Comparison of ENCODE assay signal across 9 cellular contexts in genomic region chr12:52874573-52875435, GRCh38. TPM values are rescaled to one million over a fixed set of nuclear protein-coding genes. Genes with fewer than 3 reads are reported as not detected.
DNase-seq lines count a peak whose midpoint lies in the region; ATAC-seq and TF ChIP-seq lines count a peak whose summit lies in the region.
"Had no signal": no experiment of that assay in that cellular context is flagged by ENCODE, and none has a peak within 500 bp of the region (broad histone marks: within the 10 kb centered on the region; RNA-seq: fewer than 3 reads in every experiment).

No MANE protein-coding gene starts in this region.

- H3K9me2 ChIP-seq in SK-N-SH, result no peaks in the 10 kb centered on the region

- no peaks in the 10 kb centered on the region for H3K27me3 ChIP-seq in SK-N-SH (ENCODE audit: insufficient read depth)
- peaks cover 30% of the 10 kb centered on the region for H3K27me3 ChIP-seq in iPS-15b (ENCODE audit: control insufficient read depth, insufficient read depth, low read length)
- H3K27me3 ChIP-seq in subcutaneous abdominal adipose tissue (ENCODE audit: control insufficient read depth in 5 of 5, insufficient read depth in 4 of 5, low read length in 5 of 5), result peaks cover 0 to 3% (median 0%) of the 10 kb centered on the region in 5 donors

- H3K4me2 ChIP-seq in SK-N-SH, result peak overlapping the region; percentile 29; the same call in 1 of the 2 replicates

- H3F3A ChIP-seq in SK-N-SH (replicated peaks; ENCODE audit: insufficient read depth), result peaks cover 9% of the 10 kb centered on the region

- peak overlapping the region; percentile 66 for H3K27ac Mint-ChIP-seq in activated naive CD8-positive, alpha-beta T cell

- H3K4me3 ChIP-seq in SK-N-SH (ENCODE audit: low read depth in 2 of 2, low read length in 1 of 2) (peak overlapping the region in 1 of 2 experiments; percentile 47; a peak in 2 of 4 replicates), iPS-15b (ENCODE audit: low read depth, low read length) (peak overlapping the region; percentile 30), subcutaneous abdominal adipose tissue (ENCODE audit: low read depth in 1 of 5, low read length in 5 of 5) (peak overlapping the region; percentile 35 to 55 (median 45))

- TF ChIP-seq EP300 in SK-N-SH (IDR thresholded peaks at IDR 0.05; ENCODE audit: borderline replicate concordance in 1 of 2, low read depth in 1 of 2, low read length in 1 of 2), result no peak

- no peak for TF ChIP-seq CTCF in SK-N-SH (IDR thresholded peaks at IDR 0.05)

- H3K4me1 Mint-ChIP-seq in activated naive CD8-positive, alpha-beta T cell (ENCODE audit: low read depth), result peaks cover 20% of the 10 kb centered on the region

- no peak for TF ChIP-seq RAD21 in SK-N-SH (IDR thresholded peaks at IDR 0.05; ENCODE audit: low read length)

- peak overlapping the region; percentile 60; the same call in 1 of the 2 replicates for H2AFZ ChIP-seq in SK-N-SH (ENCODE audit: low read depth)

- H3K27ac ChIP-seq in SK-N-SH (ENCODE audit: low read depth in 2 of 2, low read length in 1 of 2) (peak overlapping the region in 1 of 2 experiments; percentile 82; a peak in 2 of 4 replicates), subcutaneous abdominal adipose tissue (ENCODE audit: low read depth, low read length) (peak overlapping the region; percentile 32)
- H3K27ac ChIP-seq: 22Rv1 had no signal

- H4K20me1 ChIP-seq in SK-N-SH (ENCODE audit: insufficient read depth), result no peaks in the 10 kb centered on the region

- no peaks in the 10 kb centered on the region for H3K27me3 Mint-ChIP-seq in activated naive CD8-positive, alpha-beta T cell

- no peaks in the 10 kb centered on the region for H3K9me3 Mint-ChIP-seq in activated naive CD8-positive, alpha-beta T cell (ENCODE audit: low read depth)

- CTCF ChIA-PET in SK-N-SH (lab: Yijun Ruan, JAX), result interaction anchor here (0.9 to 4.2 kb wide), 11 partner anchors 9 to 731 kb away, joined by 3 to 34 read pairs (median 5); no protein-coding TSS in a partner anchor

- POLR2A ChIA-PET in SK-N-SH (lab: Yijun Ruan, JAX), result no interaction called here

- DNase-seq in SK-N-SH (no peak), anterior cingulate cortex (lab: John Stamatoyannopoulos, UW) (no peak)

- no peaks in the 10 kb centered on the region for H3K36me3 Mint-ChIP-seq in activated naive CD8-positive, alpha-beta T cell

- H3K4me1 ChIP-seq in SK-N-SH (ENCODE audit: control insufficient read depth in 1 of 2, insufficient read depth in 2 of 2, low read depth in 1 of 2, low read length in 1 of 2) (peaks cover 10 to 18% of the 10 kb centered on the region in 2 experiments; a peak in 3 of 4 replicates), iPS-15b (ENCODE audit: control insufficient read depth, insufficient read depth, low read length) (peaks cover 6% of the 10 kb centered on the region), subcutaneous abdominal adipose tissue (ENCODE audit: control insufficient read depth in 5 of 5, insufficient read depth in 5 of 5, low read length in 5 of 5) (peaks cover 14 to 41% (median 39%) of the 10 kb centered on the region in 5 donors)

- no peaks in the 10 kb centered on the region for H3K79me2 ChIP-seq in SK-N-SH (ENCODE audit: insufficient read depth)

- 67% methylated on average over 10 of the region's 10 CpGs for WGBS in SK-N-SH (ENCODE audit: low lambda C conversion rate)

- H3K4me3 Mint-ChIP-seq in activated naive CD8-positive, alpha-beta T cell, result peak overlapping the region; percentile 77

- H3K9ac ChIP-seq in SK-N-SH, result peak overlapping the region; percentile 54; the same call in 1 of the 2 replicates
- H3K9ac ChIP-seq in iPS-15b (ENCODE audit: low read depth, low read length), result no peak overlapping the region
- peak overlapping the region in 4 of 5 donors; percentile 24 to 66 (median 42) for H3K9ac ChIP-seq in subcutaneous abdominal adipose tissue (ENCODE audit: low read length in 5 of 5)

- H3K9me3 ChIP-seq in SK-N-SH (no peaks in the 10 kb centered on the region), iPS-15b (ENCODE audit: control insufficient read depth, insufficient read depth, low read length) (no peaks in the 10 kb centered on the region), subcutaneous abdominal adipose tissue (ENCODE audit: control insufficient read depth in 5 of 5, low read length in 5 of 5) (no peaks in the 10 kb centered on the region)

- ATAC-seq in SK-N-SH treated with all-trans-retinoic acid at 6 μM for 48 hours (no peak), GM18498 (IDR thresholded peaks at IDR 0.05; ENCODE audit: unreplicated experiment) (no peak), HG03432 (IDR thresholded peaks at IDR 0.05; ENCODE audit: unreplicated experiment) (no peak)

- H3K36me3 ChIP-seq in SK-N-SH (replicated peaks in 1 of 2; ENCODE audit: control insufficient read depth in 1 of 2, insufficient read depth in 2 of 2, low read length in 1 of 2) (no peaks in the 10 kb centered on the region), iPS-15b (ENCODE audit: control insufficient read depth, insufficient read depth, low read length) (no peaks in the 10 kb centered on the region), subcutaneous abdominal adipose tissue (ENCODE audit: control insufficient read depth in 5 of 5, insufficient read depth in 5 of 5, low read length in 5 of 5) (no peaks in the 10 kb centered on the region)

TF ChIP-seq in SK-N-SH, 30 proteins besides CTCF, POLR2A, EP300 and RAD21 (continues in another document):
- TF ChIP-seq JUND (IDR thresholded peaks at IDR 0.05), result no peak
- TF ChIP-seq POLR2AphosphoS5 (IDR thresholded peaks at IDR 0.05; ENCODE audit: low read depth, low read length), result no peak
- no peak for TF ChIP-seq GATA2 (CRISPR knock-in tag; IDR thresholded peaks at IDR 0.05)
- no peak for TF ChIP-seq RFX5 (IDR thresholded peaks at IDR 0.05; ENCODE audit: low read length)
- TF ChIP-seq, protein P1, sequence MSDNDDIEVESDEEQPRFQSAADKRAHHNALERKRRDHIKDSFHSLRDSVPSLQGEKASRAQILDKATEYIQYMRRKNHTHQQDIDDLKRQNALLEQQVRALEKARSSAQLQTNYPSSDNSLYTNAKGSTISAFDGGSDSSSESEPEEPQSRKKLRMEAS (IDR thresholded peaks at IDR 0.05; ENCODE audit: low read depth), result no peak
- no peak for TF ChIP-seq ELF1 (IDR thresholded peaks at IDR 0.05)
- TF ChIP-seq NRF1 (IDR thresholded peaks at IDR 0.05; ENCODE audit: low read depth, low read length), result no peak
- no peak for TF ChIP-seq TEAD4 (IDR thresholded peaks at IDR 0.05; ENCODE audit: borderline replicate concordance, insufficient read depth)
- no peak for TF ChIP-seq RXRA (IDR thresholded peaks at IDR 0.05; ENCODE audit: borderline replicate concordance, low read depth)

TF ChIP-seq in SK-N-SH treated with all-trans-retinoic acid at 6 μM for 48 hours, 23 proteins besides CTCF, POLR2A, EP300 and RAD21:
- TF ChIP-seq OSR1 (CRISPR knock-in tag; IDR thresholded peaks at IDR 0.05) (no peak), CREB5 (CRISPR knock-in tag; IDR thresholded peaks at IDR 0.05; ENCODE audit: low read depth) (no peak), CSDC2 (CRISPR knock-in tag; IDR thresholded peaks at IDR 0.05) (no peak), TOX (CRISPR knock-in tag; IDR thresholded peaks at IDR 0.05; ENCODE audit: borderline replicate concordance) (no peak), PPARA (CRISPR knock-in tag; IDR thresholded peaks at IDR 0.05; ENCODE audit: borderline replicate concordance) (no peak)
TF ChIP-seq in SK-N-SH treated with all-trans-retinoic acid at 6 μM for 48 hours: peak in this region for 0.

RNA-seq across cellular contexts. Expression of gene KRT78, which starts 26.0 kb away (rescaled TPM):
- not detected in 2 replicates for polyA plus RNA-seq in SK-N-SH (2012; rRNA removed)
- polyA plus RNA-seq in SK-N-SH (2012; cell fraction: cytosol; rRNA removed), result not detected in 2 replicates
- polyA plus RNA-seq in SK-N-SH (2012; cell fraction: nucleus; rRNA removed), result not detected in 2 replicates

RNA-seq across cellular contexts. Expression of gene KRT8, which starts 30.1 kb away (rescaled TPM):
- polyA plus RNA-seq in SK-N-SH (2012; rRNA removed), result 47.7 and 49.4 TPM in 2 replicates
- polyA plus RNA-seq in SK-N-SH (2012; cell fraction: cytosol; rRNA removed), result 35.6 and 44.1 TPM in 2 replicates
- 40.7 and 41.4 TPM in 2 replicates for polyA plus RNA-seq in SK-N-SH (2012; cell fraction: nucleus; rRNA removed)

RNA-seq across cellular contexts. Expression of gene KRT79, which starts 40.7 kb away (rescaled TPM):
- polyA plus RNA-seq in SK-N-SH (2012; rRNA removed), result not detected in 2 replicates
- not detected in 2 replicates for polyA plus RNA-seq in SK-N-SH (2012; cell fraction: cytosol; rRNA removed)
- polyA plus RNA-seq in SK-N-SH (2012; cell fraction: nucleus; rRNA removed), result 0.04 TPM in 1 of 2 replicates, not detected in the other
